ENCODE assay signal across 23 cellular contexts in genomic region chr11:11076879-11077278, GRCh38.
DNase-seq lines count a peak whose midpoint lies in the region; ATAC-seq and TF ChIP-seq lines count a peak whose summit lies in the region.
"Had no signal": no experiment of that assay in that cellular context is flagged by ENCODE, and none has a peak within 500 bp of the region (broad histone marks: within the 10 kb centered on the region; RNA-seq: fewer than 3 reads in every experiment).

No MANE protein-coding gene starts in this region.

- no peak overlapping the region for H3K4me3 ChIP-seq in Loucy (ENCODE audit: low read length, poor library complexity, severe bottlenecking)
- H3K4me3 ChIP-seq: PC-9, SK-N-MC had no signal

- H3K36me3 Mint-ChIP-seq in activated CD8-positive, alpha-beta T cell treated with anti-CD3 and anti-CD28 coated beads for 36 hours (ENCODE audit: low read depth) = no peaks in the 10 kb centered on the region
- no peaks in the 10 kb centered on the region for H3K36me3 Mint-ChIP-seq in activated CD8-positive, alpha-beta T cell treated with anti-CD3 and anti-CD28 coated beads, Interleukin-2, amount 10 ng/mL, durations not matched to agents 7 days and 5 days (ENCODE audit: low read depth)

- H3K9me3 Mint-ChIP-seq in activated CD8-positive, alpha-beta T cell treated with anti-CD3 and anti-CD28 coated beads for 36 hours = no peaks in the 10 kb centered on the region
- no peaks in the 10 kb centered on the region for H3K9me3 Mint-ChIP-seq in activated CD8-positive, alpha-beta T cell treated with anti-CD3 and anti-CD28 coated beads, Interleukin-2, amount 10 ng/mL, durations not matched to agents 7 days and 5 days (ENCODE audit: insufficient read depth)
- H3K9me3 Mint-ChIP-seq: CD4-positive, alpha-beta T cell had no signal

- H3K9ac ChIP-seq in Loucy (ENCODE audit: low read depth, low read length, poor library complexity, severe bottlenecking) = no peak overlapping the region

- H3K27ac Mint-ChIP-seq in activated CD8-positive, alpha-beta T cell treated with anti-CD3 and anti-CD28 coated beads for 36 hours = no peak overlapping the region
- no peak overlapping the region for H3K27ac Mint-ChIP-seq in activated CD8-positive, alpha-beta T cell treated with anti-CD3 and anti-CD28 coated beads, Interleukin-2, amount 10 ng/mL, durations not matched to agents 7 days and 5 days

- POLR2A ChIA-PET in activated CD8-positive, alpha-beta T cell treated with anti-CD3 and anti-CD28 coated beads for 36 hours (lab: Charles Lee) = no interaction called here
- POLR2A ChIA-PET in activated CD8-positive, alpha-beta T cell treated with anti-CD3 and anti-CD28 coated beads, Interleukin-2, amount 10 ng/mL, durations not matched to agents 7 days and 5 days (lab: Charles Lee) = no interaction called here

- no peak for ATAC-seq in activated CD8-positive, alpha-beta T cell treated with anti-CD3 and anti-CD28 coated beads for 36 hours
- ATAC-seq in activated CD8-positive, alpha-beta T cell treated with anti-CD3 and anti-CD28 coated beads, Interleukin-2, amount 10 ng/mL, durations not matched to agents 7 days and 5 days = no peak
- ATAC-seq in GM21576 (IDR thresholded peaks at IDR 0.05; ENCODE audit: unreplicated experiment) (no peak), Right ventricle myocardium superior (ENCODE audit: poor library complexity) (no peak)

- H3K36me3 ChIP-seq in Loucy (ENCODE audit: insufficient read depth, low read length) = no peaks in the 10 kb centered on the region
- H3K36me3 ChIP-seq: BE2C had no signal

- no peaks in the 10 kb centered on the region for H3K9me3 ChIP-seq in Loucy (ENCODE audit: insufficient read depth, low read depth, low read length)
- H3K9me3 ChIP-seq: BE2C had no signal

- peak; percentile 5 for DNase-seq in activated CD8-positive, alpha-beta T cell treated with anti-CD3 and anti-CD28 coated beads for 36 hours
- no peak for DNase-seq in activated CD8-positive, alpha-beta T cell treated with anti-CD3 and anti-CD28 coated beads, Interleukin-2, amount 10 ng/mL, durations not matched to agents 7 days and 5 days
- DNase-seq in left kidney (ENCODE audit: low read depth, low spot score) (peak; percentile 20), NCI-H128 (lab: John Stamatoyannopoulos, UW; ENCODE audit: unreplicated experiment) (no peak), Right ventricle myocardium superior (no peak)
- DNase-seq: BE2C; CD4-positive, alpha-beta T cell; COR-L47; DND-41; IMR-90; MV-4-11; NCI-H1105 treated with DMSO at 0.1 percent for 48 hours; NCI-H1694 treated with DMSO at 0.1 percent for 48 hours; NCI-H2081 treated with DMSO at 0.1 percent for 48 hours; NCI-H446 treated with DMSO at 0.1 percent for 48 hours; NCI-H748 treated with DMSO at 0.1 percent for 48 hours; PC-9; RPMI8226; SHP77 treated with DMSO at 0.1 percent for 48 hours; SW 1271 had no signal

- no peak overlapping the region for H2AFZ ChIP-seq in Loucy (ENCODE audit: low read length)
- H2AFZ ChIP-seq: PC-9 had no signal

- no peaks in the 10 kb centered on the region for H3K79me2 ChIP-seq in Loucy (ENCODE audit: insufficient read depth, low read length)

- no peaks in the 10 kb centered on the region for H4K20me1 ChIP-seq in Loucy (ENCODE audit: insufficient read depth, low read length, poor library complexity, severe bottlenecking)

- H3K4me1 Mint-ChIP-seq in activated CD8-positive, alpha-beta T cell treated with anti-CD3 and anti-CD28 coated beads for 36 hours (ENCODE audit: low read depth) = peaks cover 5% of the 10 kb centered on the region
- no peaks in the 10 kb centered on the region for H3K4me1 Mint-ChIP-seq in activated CD8-positive, alpha-beta T cell treated with anti-CD3 and anti-CD28 coated beads, Interleukin-2, amount 10 ng/mL, durations not matched to agents 7 days and 5 days (ENCODE audit: low read depth)

- intact Hi-C loops in activated CD8-positive, alpha-beta T cell treated with anti-CD3 and anti-CD28 coated beads for 36 hours (cut with micrococcal nuclease) = no loop called here
- intact Hi-C loops in Right ventricle myocardium superior (cut with DNase I) = no loop called here

- no peaks in the 10 kb centered on the region for H3K27me3 ChIP-seq in Loucy (ENCODE audit: insufficient read depth, low read length, poor library complexity, severe bottlenecking)
- H3K27me3 ChIP-seq: BE2C had no signal

- CTCF ChIA-PET in activated CD8-positive, alpha-beta T cell treated with anti-CD3 and anti-CD28 coated beads for 36 hours (lab: Charles Lee) = interaction anchor here (1.4 to 1.7 kb wide), 2 partner anchors 9 to 49 kb away, joined by 4 to 5 read pairs; no protein-coding TSS in a partner anchor
- CTCF ChIA-PET in activated CD8-positive, alpha-beta T cell treated with anti-CD3 and anti-CD28 coated beads, Interleukin-2, amount 10 ng/mL, durations not matched to agents 7 days and 5 days (lab: Charles Lee) = no interaction called here

- H3F3A ChIP-seq in Loucy (ENCODE audit: low read depth) = no peaks in the 10 kb centered on the region

- H3K9me2 ChIP-seq in Loucy (replicated peaks; ENCODE audit: low read depth, low read length) = no peaks in the 10 kb centered on the region

- peaks cover 8% of the 10 kb centered on the region for H3K4me1 ChIP-seq in Loucy (ENCODE audit: insufficient read depth, low read length, poor library complexity, severe bottlenecking)
- H3K4me1 ChIP-seq: BE2C had no signal

- peak overlapping the region; percentile 15 for H3K4me2 ChIP-seq in Loucy (ENCODE audit: low read depth, low read length, poor library complexity, severe bottlenecking)
- H3K4me2 ChIP-seq: PC-9 had no signal

- peaks cover 1% of the 10 kb centered on the region for H3K27me3 Mint-ChIP-seq in activated CD8-positive, alpha-beta T cell treated with anti-CD3 and anti-CD28 coated beads for 36 hours
- peaks cover 6% of the 10 kb centered on the region for H3K27me3 Mint-ChIP-seq in activated CD8-positive, alpha-beta T cell treated with anti-CD3 and anti-CD28 coated beads, Interleukin-2, amount 10 ng/mL, durations not matched to agents 7 days and 5 days (ENCODE audit: low read depth)
- H3K27me3 Mint-ChIP-seq: CD4-positive, alpha-beta T cell had no signal

- no peak overlapping the region for H3K4me3 Mint-ChIP-seq in activated CD8-positive, alpha-beta T cell treated with anti-CD3 and anti-CD28 coated beads for 36 hours
- H3K4me3 Mint-ChIP-seq in activated CD8-positive, alpha-beta T cell treated with anti-CD3 and anti-CD28 coated beads, Interleukin-2, amount 10 ng/mL, durations not matched to agents 7 days and 5 days = no peak overlapping the region
- H3K4me3 Mint-ChIP-seq: CD4-positive, alpha-beta T cell had no signal

- no peak for TF ChIP-seq CTCF in activated CD8-positive, alpha-beta T cell treated with anti-CD3 and anti-CD28 coated beads for 36 hours (IDR thresholded peaks at IDR 0.05)
- TF ChIP-seq CTCF in Loucy (conservative IDR thresholded peaks at IDR 0.05; ENCODE audit: low read length) = no peak

Comparison
In these comparisons a context has a peak if more than half of its experiments do, and no peak if none do; other contexts are left out.
1. DNase-seq: peak in activated CD8-positive, alpha-beta T cell treated with anti-CD3 and anti-CD28 coated beads for 36 hours (single experiment) and left kidney (single experiment); none in activated CD8-positive, alpha-beta T cell treated with anti-CD3 and anti-CD28 coated beads, Interleukin-2, amount 10 ng/mL, durations not matched to agents 7 days and 5 days (single experiment), NCI-H128 (single experiment) and Right ventricle myocardium superior (single experiment).